Comparison of ENCODE assay signal across 22 cellular contexts in genomic region chr16:6157806-6158205, GRCh38.
"Had no signal": no experiment of that assay in that cellular context is flagged by ENCODE, and none has a peak within 500 bp of the region (broad histone marks: within the 10 kb centered on the region; RNA-seq: fewer than 3 reads in every experiment).

No MANE protein-coding gene starts in this region.

- H3K4me3 ChIP-seq: dorsolateral prefrontal cortex, heart right ventricle, ovary, right atrium auricular region, sigmoid colon, skin epidermis, stomach, thoracic aorta had no signal

- H3K36me3 ChIP-seq: heart right ventricle, ovary, right atrium auricular region, sigmoid colon, stomach, thoracic aorta had no signal

- ATAC-seq: esophagus mucosa; heart right ventricle; naive thymus-derived CD4-positive, alpha-beta T cell; stimulated activated naive B cell treated with anti-CD40 and anti-IgM and Interleukin-4, amounts not matched to agents 10 μg/mL and 1 μg/mL and 100 μg/mL, for 72 hours had no signal

- H3K4me1 ChIP-seq: heart right ventricle, right atrium auricular region, sigmoid colon, stomach had no signal

- DNase-seq: cortex of kidney; dorsolateral prefrontal cortex; effector CD8-positive, alpha-beta T cell; heart right ventricle; hypothalamus; kidney glomerular epithelial cell; mammary epithelial cell; naive thymus-derived CD4-positive, alpha-beta T cell; nephron progenitor cell; nucleus accumbens; ovary; sigmoid colon; stimulated activated CD4-positive, alpha-beta T cell treated with anti-CD3 and anti-CD28 coated beads, Interleukin-2, amount 100 ng/mL, for 24 hours; stimulated activated CD4-positive, alpha-beta T cell treated with anti-CD3 and anti-CD28 coated beads, Interleukin-4, amount 100 ng/mL, for 4 hours; stimulated activated naive B cell treated with anti-CD40 and anti-IgM and Interleukin-4, amounts not matched to agents 10 μg/mL and 1 μg/mL and 100 μg/mL, for 72 hours; stomach; substantia nigra; trophoblast cell had no signal

- H3K27me3 ChIP-seq: dorsolateral prefrontal cortex, heart right ventricle, ovary, right atrium auricular region, sigmoid colon, stomach had no signal

- H3K9me3 ChIP-seq: heart right ventricle, ovary, right atrium auricular region, sigmoid colon, stomach, thoracic aorta had no signal

- H3K27ac ChIP-seq: dorsolateral prefrontal cortex, heart right ventricle, ovary, right atrium auricular region, sigmoid colon, skin epidermis, stomach, thoracic aorta had no signal
